In genomic region chr1:6121651-6122370, GRCh38 we compare ENCODE assay signal across 1 cellular context.
TF ChIP-seq lines count a peak whose summit lies in the region.

No MANE protein-coding gene starts in this region.

TF ChIP-seq in WTC11, 78 proteins besides CTCF, POLR2A, EP300 and RAD21 (continued from another document):
- TF ChIP-seq E2F5 (CRISPR knock-in tag; IDR thresholded peaks at IDR 0.05) (no peak), NFYB (CRISPR knock-in tag; conservative IDR thresholded peaks at IDR 0.05; ENCODE audit: low read depth) (no peak), ARID4B (CRISPR knock-in tag; IDR thresholded peaks at IDR 0.05; ENCODE audit: borderline replicate concordance) (no peak), FOXK1 (CRISPR knock-in tag; IDR thresholded peaks at IDR 0.05) (no peak), NR2C2 (CRISPR knock-in tag; IDR thresholded peaks at IDR 0.05) (no peak)
